5 cellular contexts compared by ENCODE assay signal in the genomic region with DNA sequence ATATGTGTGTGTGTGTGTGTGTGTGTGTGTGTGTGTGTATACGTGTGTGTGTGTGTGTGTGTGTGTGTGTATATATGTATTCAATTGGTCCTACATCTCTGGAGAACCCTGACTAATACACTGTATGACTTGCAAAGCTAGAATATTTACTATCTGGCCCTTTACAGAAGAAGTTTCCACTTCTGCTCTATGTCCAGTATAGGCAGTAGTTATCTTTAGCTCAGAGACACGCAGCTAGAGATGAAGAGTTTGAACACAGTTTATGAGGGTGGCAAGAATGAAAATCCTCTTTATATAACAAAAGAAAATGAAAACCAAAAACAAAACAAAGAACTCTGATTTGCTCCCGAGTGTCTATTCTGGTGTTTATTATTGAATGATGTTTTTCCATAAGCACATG.
"Had no signal": no experiment of that assay in that cellular context is flagged by ENCODE, and none has a peak within 500 bp of the region (broad histone marks: within the 10 kb centered on the region; RNA-seq: fewer than 3 reads in every experiment).

No MANE protein-coding gene starts in this region.

- DNase-seq: IMR-90, KBM-7, KG1 had no signal

- H3K4me3 ChIP-seq: K562 had no signal

- H3K27ac ChIP-seq: HL-60 had no signal
